ENCODE assay signal across 10 cellular contexts in the genomic region with DNA sequence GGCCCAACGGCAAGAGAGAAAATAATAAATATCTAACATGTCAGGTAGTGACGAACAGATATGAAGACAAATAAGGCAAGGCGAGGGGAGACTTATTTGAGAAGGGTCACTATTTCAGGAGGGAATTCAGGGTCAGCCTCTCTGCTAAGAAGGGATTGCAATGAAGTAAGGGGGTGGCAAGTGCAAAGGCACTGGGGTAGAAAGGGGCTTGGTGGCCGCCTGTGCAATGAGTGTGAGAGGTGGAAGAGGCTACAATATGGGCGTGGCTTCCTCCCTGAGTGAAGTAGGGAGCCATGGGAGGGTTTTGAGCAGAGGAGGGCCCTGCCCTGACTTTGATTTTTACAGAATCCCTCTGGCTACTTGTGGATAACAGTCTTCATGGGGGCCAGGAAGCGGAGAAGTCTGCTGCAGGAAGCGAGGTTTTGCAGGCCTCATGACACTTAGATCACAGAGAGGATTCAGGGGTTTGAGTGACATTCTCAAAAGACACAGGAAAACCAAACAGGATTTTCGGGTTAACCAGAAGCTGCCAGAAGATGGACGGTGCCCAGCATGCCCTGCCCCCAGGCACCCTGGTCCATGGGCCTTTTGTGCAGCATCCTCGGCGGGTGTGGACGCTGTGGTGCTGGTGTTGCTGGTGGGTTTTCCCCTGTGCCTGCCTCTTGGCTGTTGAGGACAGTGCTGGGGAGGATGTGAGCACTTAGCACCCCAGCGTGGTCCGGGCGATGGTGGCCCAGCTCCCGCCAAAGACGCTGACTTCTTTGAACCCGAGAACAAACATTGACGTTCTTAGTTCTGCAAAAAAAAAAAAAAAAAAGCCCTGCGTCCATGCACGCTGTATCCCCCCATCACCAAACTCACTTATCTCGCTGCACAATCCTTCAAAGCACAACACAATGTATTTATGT.
DNase-seq lines count a peak whose midpoint lies in the region; ATAC-seq, FAIRE-seq and TF ChIP-seq lines count a peak whose summit lies in the region.
"Had no signal": no experiment of that assay in that cellular context is flagged by ENCODE, and none has a peak within 500 bp of the region (broad histone marks: within the 10 kb centered on the region; RNA-seq: fewer than 3 reads in every experiment).

No MANE protein-coding gene starts in this region.

- no TSS peak for BruUV-seq in HepG2 (replicated peaks; lab: Mats Ljungman, UMichigan)

- DNase-seq in T follicular helper cell (ENCODE audit: low read depth) = peak; percentile 2
- DNase-seq in activated T-cell treated with anti-CD3 and anti-CD28 coated beads for 48 hours (ENCODE audit: low read depth) = peak; percentile 35
- DNase-seq in HepG2 (ENCODE audit: low spot score) = no peak
- peak; percentile 57 to 94 for DNase-seq in stimulated activated naive CD8-positive, alpha-beta T cell treated with anti-CD3 and anti-CD28 coated beads, Interleukin-15, amount 100 ng/mL, for 72 hours
- DNase-seq in Ammon's horn (ENCODE audit: low spot score) = no peak
- no peak for DNase-seq in SHP77 treated with DMSO at 0.1 percent for 48 hours (lab: John Stamatoyannopoulos, UW)
- no peak for DNase-seq in cortex of kidney (lab: John Stamatoyannopoulos, UW)
- DNase-seq in superior temporal gyrus (ENCODE audit: extremely low spot score) = no peak
- DNase-seq: NCI-H510A had no signal

- no peaks in the 10 kb centered on the region for H3K36me3 ChIP-seq in HepG2 (replicated peaks in 1 of 2; ENCODE audit: control insufficient read depth in 1 of 2, insufficient read depth in 2 of 2, low read length in 2 of 2)

- no peaks in the 10 kb centered on the region for H3K9me3 Mint-ChIP-seq in stimulated activated naive CD8-positive, alpha-beta T cell treated with anti-CD3 and anti-CD28 coated beads, Interleukin-15, amount 100 ng/mL, for 72 hours

- peak overlapping the region; percentile 55 to 80 for H3K27ac Mint-ChIP-seq in stimulated activated naive CD8-positive, alpha-beta T cell treated with anti-CD3 and anti-CD28 coated beads, Interleukin-15, amount 100 ng/mL, for 72 hours

- peaks cover 23% of the 10 kb centered on the region for H3K27me3 Mint-ChIP-seq in stimulated activated naive CD8-positive, alpha-beta T cell treated with anti-CD3 and anti-CD28 coated beads, Interleukin-15, amount 100 ng/mL, for 72 hours

- no peak for FAIRE-seq in HepG2 (lab: Jason Lieb, UNC)
- FAIRE-seq: endothelial cell of umbilical vein had no signal

- peak overlapping the region; percentile 27 for H3K27ac ChIP-seq in HepG2 (ENCODE audit: extremely low read length, insufficient read depth, low read length)

- TF ChIP-seq CTCF in HepG2 (CRISPR knock-in tag; IDR thresholded peaks at IDR 0.05) = no peak

- CTCF ChIA-PET in HepG2 (lab: Yijun Ruan, JAX; ENCODE audit: low intra/inter-chr PET ratio, low total read pairs) = no interaction called here

- no peak overlapping the region for H3K4me2 ChIP-seq in HepG2 (ENCODE audit: low read depth, low read length)

- ATAC-seq in HepG2 = no peak
- peak; percentile 98 for ATAC-seq in stimulated activated naive CD8-positive, alpha-beta T cell treated with anti-CD3 and anti-CD28 coated beads, Interleukin-15, amount 100 ng/mL, for 72 hours

- no peak for TF ChIP-seq EP300 in HepG2 (IDR thresholded peaks at IDR 0.05; ENCODE audit: low read depth in 2 of 2, low read length in 2 of 2)
- TF ChIP-seq EP300 in HepG2 (CRISPR knock-in tag; IDR thresholded peaks at IDR 0.05; ENCODE audit: borderline replicate concordance) = no peak

- no peak overlapping the region for H3K9ac ChIP-seq in HepG2 (ENCODE audit: insufficient read depth, low read depth, low read length)

- H3K9me3 ChIP-seq in HepG2 (ENCODE audit: low read length) = no peaks in the 10 kb centered on the region

- peak overlapping the region; percentile 39 to 42 for H3K4me3 Mint-ChIP-seq in stimulated activated naive CD8-positive, alpha-beta T cell treated with anti-CD3 and anti-CD28 coated beads, Interleukin-15, amount 100 ng/mL, for 72 hours

- H3K4me1 ChIP-seq in HepG2 (ENCODE audit: insufficient read depth, low read length) = peaks cover 98% of the 10 kb centered on the region

- TF ChIP-seq POLR2A in HepG2 (IDR thresholded peaks at IDR 0.05; ENCODE audit: insufficient read depth in 1 of 2, low read depth in 2 of 2, low read length in 2 of 2) = no peak

- TF ChIP-seq RAD21 in HepG2 (CRISPR knock-in tag; IDR thresholded peaks at IDR 0.05) = no peak

- POLR2A ChIA-PET in HepG2 (lab: Yijun Ruan, JAX) = interaction anchor here (0.7 to 0.9 kb wide), 2 partner anchors 15 to 79 kb away, joined by 3 read pairs; no protein-coding TSS in a partner anchor

- in situ Hi-C loops in HepG2 (cut with HindIII; ENCODE audit: extremely low pct_ligation_motif_present, low pct_unique_long_range_greater_than_20kb) = loop anchor here (5.0 kb wide), 1 partner anchor 199 kb away; no protein-coding TSS in a partner anchor

- no peaks in the 10 kb centered on the region for H4K20me1 ChIP-seq in HepG2 (ENCODE audit: insufficient read depth, low read length)

- H3K79me2 ChIP-seq in HepG2 (ENCODE audit: insufficient read depth, low read length) = no peaks in the 10 kb centered on the region

- intact Hi-C loops in HepG2 (cut with micrococcal nuclease; ENCODE audit: unreplicated experiment) = no loop called here

- WGBS in HepG2 (ENCODE audit: low lambda C conversion rate) = 89% methylated on average over 22 of the region's 22 CpGs

- H2AFZ ChIP-seq in HepG2 (ENCODE audit: low read length) = no peak overlapping the region

- H3K4me3 ChIP-seq in HepG2 (replicated peaks in 1 of 3; ENCODE audit: insufficient read depth in 1 of 3, low read depth in 2 of 3, low read length in 3 of 3) = no peak overlapping the region

- H3K27me3 ChIP-seq in HepG2 (ENCODE audit: control insufficient read depth in 1 of 2, insufficient read depth in 2 of 2, low read length in 2 of 2) = no peaks in the 10 kb centered on the region

- peaks cover 82% of the 10 kb centered on the region for H3K4me1 Mint-ChIP-seq in stimulated activated naive CD8-positive, alpha-beta T cell treated with anti-CD3 and anti-CD28 coated beads, Interleukin-15, amount 100 ng/mL, for 72 hours

TF ChIP-seq in HepG2, 621 proteins besides CTCF, POLR2A, EP300 and RAD21 (continues in another document):
- TF ChIP-seq FOSL2 (CRISPR knock-in tag; IDR thresholded peaks at IDR 0.05) (no peak), PRDM15 (CRISPR knock-in tag; IDR thresholded peaks at IDR 0.05) (no peak), ZNF687 (CRISPR knock-in tag; IDR thresholded peaks at IDR 0.05) (peak; percentile 68), CENPX (CRISPR knock-in tag; IDR thresholded peaks at IDR 0.05) (no peak), KDM1A (CRISPR knock-in tag; IDR thresholded peaks at IDR 0.05) (peak; percentile 82), CBX5 (CRISPR knock-in tag; IDR thresholded peaks at IDR 0.05; ENCODE audit: borderline replicate concordance) (0 out of 2 replicates have a peak, but pooled peaks have one; percentile 18), ZBTB38 (CRISPR knock-in tag; IDR thresholded peaks at IDR 0.05) (peak; percentile 50; the same call in 1 of the 2 replicates)

Comparison
In these comparisons a context has a peak if more than half of its experiments do, and no peak if none do; other contexts are left out.
1. DNase-seq: peak in T follicular helper cell (single experiment), activated T-cell treated with anti-CD3 and anti-CD28 coated beads for 48 hours (single experiment) and stimulated activated naive CD8-positive, alpha-beta T cell treated with anti-CD3 and anti-CD28 coated beads, Interleukin-15, amount 100 ng/mL, for 72 hours (2 of 2); none in HepG2 (single experiment), Ammon's horn (single experiment), SHP77 treated with DMSO at 0.1 percent for 48 hours (single experiment), cortex of kidney (single experiment) and superior temporal gyrus (single experiment).